ENCODE assay signal across 4 cellular contexts in genomic region chr11:17668166-17668565, GRCh38. TPM values are rescaled to one million over a fixed set of nuclear protein-coding genes. Genes with fewer than 3 reads are reported as not detected.
"Had no signal": no experiment of that assay in that cellular context is flagged by ENCODE, and none has a peak within 500 bp of the region (broad histone marks: within the 10 kb centered on the region; RNA-seq: fewer than 3 reads in every experiment).

No MANE protein-coding gene starts in this region.

- DNase-seq: GDM1, GF-D8 had no signal

- ATAC-seq: GM12878 had no signal

- H3K4me3 ChIP-seq: GM12878 had no signal

RNA-seq across cellular contexts. Expression of gene MYOD1, which starts 51.2 kb away (rescaled TPM):
- total RNA-seq: G401, GM12878 had no signal
- polyA plus RNA-seq: GM12878 had no signal
